18 cellular contexts compared by ENCODE assay signal in the genomic region with DNA sequence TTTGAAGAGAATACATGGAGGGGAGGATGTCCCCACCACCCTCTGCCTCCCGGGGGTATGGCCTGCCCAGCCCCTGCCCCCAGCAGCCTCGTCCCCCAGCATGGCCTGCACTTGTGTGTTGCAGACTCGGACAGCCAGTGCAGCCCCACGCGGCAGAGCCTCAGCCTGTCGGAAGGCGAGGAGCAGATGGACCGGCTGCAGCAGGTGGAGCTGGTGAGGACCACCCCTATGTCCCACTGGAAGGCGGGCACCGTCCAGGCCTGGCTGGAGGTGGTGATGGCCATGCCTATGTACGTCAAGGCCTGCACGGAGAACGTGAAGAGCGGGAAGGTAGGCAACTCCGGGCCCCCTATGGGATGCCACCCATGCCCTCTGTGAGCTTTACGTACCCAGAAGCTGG. TPM values are rescaled to one million over a fixed set of nuclear protein-coding genes. Genes with fewer than 3 reads are reported as not detected.
DNase-seq lines count a peak whose midpoint lies in the region; ATAC-seq and TF ChIP-seq lines count a peak whose summit lies in the region.
"Had no signal": no experiment of that assay in that cellular context is flagged by ENCODE, and none has a peak within 500 bp of the region (broad histone marks: within the 10 kb centered on the region; RNA-seq: fewer than 3 reads in every experiment).

No MANE protein-coding gene starts in this region.

- DNase-seq in activated naive CD8-positive, alpha-beta T cell treated with anti-CD3 and anti-CD28 coated beads, Interleukin-2, amount 50 U/mL, for 24 hours, result no peak
- DNase-seq in activated naive CD8-positive, alpha-beta T cell treated with anti-CD3 and anti-CD28 coated beads for 36 hours, result no peak
- DNase-seq in CD14-positive monocyte (ENCODE audit: low spot score) (peak; percentile 27), glutamatergic neuron (peak; percentile 38), neuronal stem cell (ENCODE audit: low spot score) (no peak), trophoblast cell (no peak), NCI-H1105 treated with DMSO at 0.1 percent for 48 hours (lab: John Stamatoyannopoulos, UW) (no peak), Ammon's horn (ENCODE audit: low spot score) (no peak)
- DNase-seq: BE2C; CD4-positive, alpha-beta memory T cell; COR-L47; DMS153; DND-41; GOT3; H7; HCEC 1CT had no signal

- H3K4me3 Mint-ChIP-seq in activated naive CD8-positive, alpha-beta T cell treated with anti-CD3 and anti-CD28 coated beads, Interleukin-2, amount 50 U/mL, for 24 hours, result no peak overlapping the region
- no peak overlapping the region for H3K4me3 Mint-ChIP-seq in activated naive CD8-positive, alpha-beta T cell treated with anti-CD3 and anti-CD28 coated beads for 36 hours
- H3K4me3 Mint-ChIP-seq in CD14-positive monocyte (no peak overlapping the region), glutamatergic neuron (ENCODE audit: unreplicated experiment) (no peak overlapping the region)
- H3K4me3 Mint-ChIP-seq: CD4-positive, alpha-beta memory T cell had no signal

- H2AFZ ChIP-seq in neuronal stem cell (ENCODE audit: low read length), result no peak overlapping the region
- no peak overlapping the region for H2AFZ ChIP-seq in trophoblast cell (ENCODE audit: insufficient read depth, low read length, poor library complexity)

- no CpG with 5 or more reads among the region's 16 CpGs for WGBS in neuronal stem cell (ENCODE audit: extremely low coverage in 2 of 2, insufficient read length in 2 of 2, insufficient replicate concordance in 1 of 2), 2 donors
- no CpG with 5 or more reads among the region's 16 CpGs for WGBS in trophoblast cell (ENCODE audit: extremely low coverage, insufficient coverage, insufficient read length)

- H3K36me3 ChIP-seq in neuronal stem cell (replicated peaks in 1 of 2; ENCODE audit: control insufficient read depth in 2 of 2, insufficient read depth in 2 of 2, low read length in 2 of 2) (no peaks in the 10 kb centered on the region), trophoblast cell (ENCODE audit: control insufficient read depth in 1 of 2, insufficient read depth in 2 of 2, low read length in 2 of 2) (no peaks in the 10 kb centered on the region)
- H3K36me3 ChIP-seq: BE2C; BLaER1 treated with 17β-estradiol and CSF1 and Interleukin-3, amounts not matched to agents 10 nM and 100 nM had no signal

- peak overlapping the region; percentile 86 for H2AK5ac ChIP-seq in neuronal stem cell (ENCODE audit: low read depth, low read length)
- no peak overlapping the region for H2AK5ac ChIP-seq in trophoblast cell (ENCODE audit: low read length)

- H3K4ac ChIP-seq in neuronal stem cell (ENCODE audit: low read length) (peak overlapping the region; percentile 87), trophoblast cell (ENCODE audit: low read depth, low read length) (no peak overlapping the region)

- H3K9ac ChIP-seq in neuronal stem cell (ENCODE audit: low read depth, low read length, poor library complexity), result peak overlapping the region; percentile 85
- no peak overlapping the region for H3K9ac ChIP-seq in trophoblast cell (ENCODE audit: low read length)
- H3K9ac ChIP-seq: BLaER1 treated with 17β-estradiol and CSF1 and Interleukin-3, amounts not matched to agents 10 nM and 100 nM had no signal

- H3K4me1 ChIP-seq in neuronal stem cell (ENCODE audit: control insufficient read depth in 2 of 2, insufficient read depth in 1 of 2, low read depth in 1 of 2, low read length in 2 of 2) (peaks cover 11 to 39% of the 10 kb centered on the region in 2 donors), trophoblast cell (ENCODE audit: control insufficient read depth in 1 of 2, insufficient read depth in 2 of 2, low read length in 2 of 2) (peaks cover 10 to 12% of the 10 kb centered on the region in 2 experiments)
- H3K4me1 ChIP-seq: BE2C had no signal

- intact Hi-C loops in CD14-positive monocyte (cut with micrococcal nuclease), result no loop called here

- H3K23ac ChIP-seq in neuronal stem cell (ENCODE audit: low read depth, low read length, poor library complexity) (peak overlapping the region; percentile 69), trophoblast cell (ENCODE audit: low read length) (no peak overlapping the region)

- no peaks in the 10 kb centered on the region for H3K9me3 ChIP-seq in neuronal stem cell (replicated peaks in 1 of 2; ENCODE audit: control insufficient read depth in 2 of 2, insufficient read depth in 1 of 2, low read depth in 1 of 2, low read length in 2 of 2)
- peaks cover 4% of the 10 kb centered on the region for H3K9me3 ChIP-seq in trophoblast cell (ENCODE audit: insufficient read depth, low read depth, low read length)
- H3K9me3 ChIP-seq: BE2C; BLaER1 treated with 17β-estradiol and CSF1 and Interleukin-3, amounts not matched to agents 10 nM and 100 nM had no signal

- H3K4me3 ChIP-seq in neuronal stem cell (ENCODE audit: low read length in 2 of 2) (peak overlapping the region in 1 of 2 donors; percentile 7), trophoblast cell (ENCODE audit: low read depth, low read length) (no peak overlapping the region)
- H3K4me3 ChIP-seq: BLaER1 treated with 17β-estradiol and CSF1 and Interleukin-3, amounts not matched to agents 10 nM and 100 nM had no signal

- no peaks in the 10 kb centered on the region for H3K79me2 ChIP-seq in trophoblast cell (ENCODE audit: control insufficient read depth, insufficient read depth, low read length, poor library complexity)

- H4K8ac ChIP-seq in neuronal stem cell (ENCODE audit: low read depth, low read length), result no peak overlapping the region
- no peak overlapping the region for H4K8ac ChIP-seq in trophoblast cell (ENCODE audit: low read depth, low read length)

- no peak overlapping the region for H2BK120ac ChIP-seq in neuronal stem cell (ENCODE audit: low read depth, low read length)
- no peak overlapping the region for H2BK120ac ChIP-seq in trophoblast cell (ENCODE audit: insufficient read depth, low read length, poor library complexity)

- no peak overlapping the region for H3K27ac ChIP-seq in neuronal stem cell (replicated peaks; ENCODE audit: low read length)
- no peak overlapping the region for H3K27ac ChIP-seq in trophoblast cell (ENCODE audit: low read depth, low read length)
- H3K27ac ChIP-seq: 22Rv1; BLaER1 treated with 17β-estradiol and CSF1 and Interleukin-3, amounts not matched to agents 10 nM and 100 nM had no signal

- no peaks in the 10 kb centered on the region for H3K36me3 Mint-ChIP-seq in activated naive CD8-positive, alpha-beta T cell treated with anti-CD3 and anti-CD28 coated beads, Interleukin-2, amount 50 U/mL, for 24 hours (ENCODE audit: low read depth)
- H3K36me3 Mint-ChIP-seq in activated naive CD8-positive, alpha-beta T cell treated with anti-CD3 and anti-CD28 coated beads for 36 hours, result no peaks in the 10 kb centered on the region
- H3K36me3 Mint-ChIP-seq in CD14-positive monocyte (no peaks in the 10 kb centered on the region), glutamatergic neuron (ENCODE audit: unreplicated experiment) (no peaks in the 10 kb centered on the region)
- H3K36me3 Mint-ChIP-seq: CD4-positive, alpha-beta memory T cell had no signal

- H3K4me2 ChIP-seq in neuronal stem cell (ENCODE audit: insufficient read depth, low read length, poor library complexity, severe bottlenecking), result no peak overlapping the region
- no peak overlapping the region for H3K4me2 ChIP-seq in trophoblast cell (ENCODE audit: low read length)
- H3K4me2 ChIP-seq: BLaER1 treated with 17β-estradiol and CSF1 and Interleukin-3, amounts not matched to agents 10 nM and 100 nM had no signal

- H3K4me1 Mint-ChIP-seq in activated naive CD8-positive, alpha-beta T cell treated with anti-CD3 and anti-CD28 coated beads, Interleukin-2, amount 50 U/mL, for 24 hours, result peaks cover 7% of the 10 kb centered on the region
- peaks cover 4% of the 10 kb centered on the region for H3K4me1 Mint-ChIP-seq in activated naive CD8-positive, alpha-beta T cell treated with anti-CD3 and anti-CD28 coated beads for 36 hours
- H3K4me1 Mint-ChIP-seq in CD14-positive monocyte, result peaks cover 21% of the 10 kb centered on the region
- H3K4me1 Mint-ChIP-seq in glutamatergic neuron (ENCODE audit: low read depth, unreplicated experiment), result peaks cover 11% of the 10 kb centered on the region

- H2BK15ac ChIP-seq in neuronal stem cell (ENCODE audit: low read length), result no peak overlapping the region

- H3K27me3 ChIP-seq in neuronal stem cell (ENCODE audit: control insufficient read depth in 3 of 3, insufficient read depth in 3 of 3, low read depth in 1 of 3, low read length in 3 of 3), result no peaks in the 10 kb centered on the region
- no peaks in the 10 kb centered on the region for H3K27me3 ChIP-seq in trophoblast cell (ENCODE audit: insufficient read depth, low read length)
- H3K27me3 ChIP-seq: BE2C; BLaER1 treated with 17β-estradiol and CSF1 and Interleukin-3, amounts not matched to agents 10 nM and 100 nM had no signal

- H4K91ac ChIP-seq in neuronal stem cell (ENCODE audit: low read depth, low read length, poor library complexity) (peak overlapping the region; percentile 46), trophoblast cell (ENCODE audit: low read depth, low read length) (no peak overlapping the region)

- no peak overlapping the region for H3K14ac ChIP-seq in neuronal stem cell (ENCODE audit: low read length)
- no peak overlapping the region for H3K14ac ChIP-seq in trophoblast cell (ENCODE audit: low read length)

- H3K18ac ChIP-seq in neuronal stem cell (ENCODE audit: low read length) (peak overlapping the region; percentile 77), trophoblast cell (ENCODE audit: low read length) (no peak overlapping the region)

- H3K79me1 ChIP-seq in neuronal stem cell (ENCODE audit: low read depth, low read length) (no peaks in the 10 kb centered on the region), trophoblast cell (ENCODE audit: low read length) (peaks cover 2% of the 10 kb centered on the region)

- ATAC-seq in activated naive CD8-positive, alpha-beta T cell treated with anti-CD3 and anti-CD28 coated beads, Interleukin-2, amount 50 U/mL, for 24 hours, result peak; percentile 17

- H2BK5ac ChIP-seq in neuronal stem cell (ENCODE audit: low read length) (no peak overlapping the region), trophoblast cell (ENCODE audit: low read depth, low read length, poor library complexity) (no peak overlapping the region)

- no peaks in the 10 kb centered on the region for H3K9me3 Mint-ChIP-seq in activated naive CD8-positive, alpha-beta T cell treated with anti-CD3 and anti-CD28 coated beads, Interleukin-2, amount 50 U/mL, for 24 hours
- H3K9me3 Mint-ChIP-seq in activated naive CD8-positive, alpha-beta T cell treated with anti-CD3 and anti-CD28 coated beads for 36 hours, result no peaks in the 10 kb centered on the region
- no peaks in the 10 kb centered on the region for H3K9me3 Mint-ChIP-seq in CD14-positive monocyte
- H3K9me3 Mint-ChIP-seq in glutamatergic neuron (ENCODE audit: unreplicated experiment), result no peaks in the 10 kb centered on the region
- H3K9me3 Mint-ChIP-seq: CD4-positive, alpha-beta memory T cell had no signal

- H4K12ac ChIP-seq in trophoblast cell (ENCODE audit: low read depth, low read length), result no peak overlapping the region

- H3K27ac Mint-ChIP-seq in activated naive CD8-positive, alpha-beta T cell treated with anti-CD3 and anti-CD28 coated beads, Interleukin-2, amount 50 U/mL, for 24 hours, result no peak overlapping the region
- no peak overlapping the region for H3K27ac Mint-ChIP-seq in activated naive CD8-positive, alpha-beta T cell treated with anti-CD3 and anti-CD28 coated beads for 36 hours
- H3K27ac Mint-ChIP-seq in CD14-positive monocyte (no peak overlapping the region), glutamatergic neuron (ENCODE audit: unreplicated experiment) (no peak overlapping the region)
- H3K27ac Mint-ChIP-seq: CD4-positive, alpha-beta memory T cell had no signal

- no peak for TF ChIP-seq CTCF in CD14-positive monocyte (IDR thresholded peaks at IDR 0.05)
- TF ChIP-seq CTCF in glutamatergic neuron (IDR thresholded peaks at IDR 0.05; ENCODE audit: partially characterized antibody, unreplicated experiment), result no peak

- H3K27me3 Mint-ChIP-seq in activated naive CD8-positive, alpha-beta T cell treated with anti-CD3 and anti-CD28 coated beads, Interleukin-2, amount 50 U/mL, for 24 hours, result peaks cover 8% of the 10 kb centered on the region
- peaks cover 2% of the 10 kb centered on the region for H3K27me3 Mint-ChIP-seq in activated naive CD8-positive, alpha-beta T cell treated with anti-CD3 and anti-CD28 coated beads for 36 hours
- H3K27me3 Mint-ChIP-seq in CD14-positive monocyte (ENCODE audit: low read depth in 3 of 3) (peaks cover 3 to 11% (median 11%) of the 10 kb centered on the region in 3 donors), glutamatergic neuron (ENCODE audit: unreplicated experiment) (peaks cover 3% of the 10 kb centered on the region)

- no peak overlapping the region for H2BK12ac ChIP-seq in neuronal stem cell (ENCODE audit: low read length)
- H2BK12ac ChIP-seq in trophoblast cell (ENCODE audit: low read length), result no peak overlapping the region

RNA-seq across cellular contexts. Expression of a gene that starts 59.5 kb away (rescaled TPM):
- not detected for total RNA-seq in activated naive CD8-positive, alpha-beta T cell treated with anti-CD3 and anti-CD28 coated beads for 36 hours
- 1 to 10 TPM; 2.1 to 2.5 TPM for polyA plus RNA-seq in CD14-positive monocyte
- 3.2 TPM for total RNA-seq in glutamatergic neuron (ENCODE audit: unreplicated experiment)
- polyA plus RNA-seq in neuronal stem cell (2013, experiment 1 of 2), result 9.6 TPM
- polyA plus RNA-seq in neuronal stem cell (2013, experiment 2 of 2), result 9.7 TPM
- polyA plus RNA-seq in trophoblast cell (2013), result 17.2 and 18.7 TPM in 2 replicates
- polyA plus RNA-seq: CD4-positive, alpha-beta memory T cell had no signal

Comparison
In these comparisons a context has a peak if more than half of its experiments do, and no peak if none do; other contexts are left out.
1. DNase-seq: peak in CD14-positive monocyte (single experiment) and glutamatergic neuron (single experiment); none in activated naive CD8-positive, alpha-beta T cell treated with anti-CD3 and anti-CD28 coated beads, Interleukin-2, amount 50 U/mL, for 24 hours (single experiment), activated naive CD8-positive, alpha-beta T cell treated with anti-CD3 and anti-CD28 coated beads for 36 hours (single experiment), neuronal stem cell (single experiment), trophoblast cell (0 of 2), NCI-H1105 treated with DMSO at 0.1 percent for 48 hours (single experiment) and Ammon's horn (single experiment).